28 cellular contexts compared by ENCODE assay signal in the genomic region with DNA sequence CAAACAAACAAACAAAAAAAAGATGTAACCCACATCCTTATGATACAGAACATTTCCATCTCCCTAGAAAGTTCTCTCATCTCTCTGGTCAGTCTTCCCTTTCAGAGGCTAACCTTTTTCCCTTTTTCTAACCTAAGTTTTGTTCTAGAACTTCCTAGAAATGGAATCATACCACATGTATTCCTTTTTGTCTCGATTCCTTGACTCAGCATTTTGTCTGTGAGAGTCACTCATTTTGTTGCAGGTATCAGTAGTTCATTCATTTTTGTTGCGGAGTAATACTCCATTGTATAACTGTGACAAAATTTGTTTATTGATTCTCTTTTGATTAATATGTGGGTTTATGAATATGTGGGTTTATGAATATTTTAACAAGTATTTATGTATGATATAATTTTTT.
"Had no signal": no experiment of that assay in that cellular context is flagged by ENCODE, and none has a peak within 500 bp of the region (broad histone marks: within the 10 kb centered on the region; RNA-seq: fewer than 3 reads in every experiment).

No MANE protein-coding gene starts in this region.

- H3K4me1 ChIP-seq: neural progenitor cell, parathyroid adenoma, psoas muscle, spleen, suprapubic skin, testis, transverse colon, upper lobe of right lung, uterus had no signal

- H3K9me3 ChIP-seq: ovary, psoas muscle, spleen, suprapubic skin, testis, tibial artery, transverse colon, upper lobe of right lung, uterus had no signal

- H2AFZ ChIP-seq: neural progenitor cell, parathyroid adenoma had no signal

- H3K4me3 ChIP-seq: neural progenitor cell, ovary, psoas muscle, skin epidermis, smooth muscle cell, spleen, suprapubic skin, testis, tibial artery, transverse colon, upper lobe of right lung, uterus had no signal

- DNase-seq: natural killer cell; occipital lobe; ovary; posterior cingulate gyrus; psoas muscle; right cardiac atrium; spleen; stimulated activated CD4-positive, alpha-beta T cell treated with anti-CD3 and anti-CD28 coated beads, Interleukin-12 subunit alpha, Interleukin-12 subunit beta, amount 100 ng/mL, for 4 hours; stimulated activated CD4-positive, alpha-beta T cell treated with anti-CD3 and anti-CD28 coated beads, Interleukin-1b, Interleukin-23, amount 100 ng/mL, for 48 hours; stimulated activated CD4-positive, alpha-beta T cell treated with anti-CD3 and anti-CD28 coated beads, Interleukin-4, amount 100 ng/mL, for 1 hour; stimulated activated CD4-positive, alpha-beta T cell treated with anti-CD3 and anti-CD28 coated beads, Interleukin-4, amount 100 ng/mL, for 4 hours; stimulated activated CD8-positive, alpha-beta memory T cell treated with anti-CD3 and anti-CD28 coated beads, Interleukin-4, amount 100 ng/mL, for 48 hours; stimulated activated naive CD4-positive, alpha-beta T cell; stimulated activated naive CD8-positive, alpha-beta T cell treated with anti-CD3 and anti-CD28 coated beads, Interleukin-15, amount 100 ng/mL, for 72 hours; stimulated activated naive CD8-positive, alpha-beta T cell treated with anti-CD3 and anti-CD28 coated beads, Interleukin-15, Interleukin-2, amounts not matched to agents 100 U/mL and 50 U/mL, for 24 hours; substantia nigra; testis; tibial artery; transverse colon; upper lobe of right lung; uterus had no signal

- ATAC-seq: natural killer cell; psoas muscle; right cardiac atrium; sciatic nerve; stimulated activated memory B cell treated with anti-CD40 and anti-IgM and Interleukin-4, amounts not matched to agents 10 μg/mL and 1 μg/mL and 100 μg/mL, for 72 hours; stimulated activated naive CD8-positive, alpha-beta T cell treated with anti-CD3 and anti-CD28 coated beads, Interleukin-15, amount 100 ng/mL, for 72 hours; stimulated activated naive CD8-positive, alpha-beta T cell treated with anti-CD3 and anti-CD28 coated beads, Interleukin-15, Interleukin-2, amounts not matched to agents 100 U/mL and 50 U/mL, for 24 hours; upper lobe of right lung had no signal

- H3K36me3 ChIP-seq: neural progenitor cell, ovary, spleen, suprapubic skin, tibial artery, transverse colon, upper lobe of right lung, uterus had no signal

- H3K4me2 ChIP-seq: neural progenitor cell, smooth muscle cell had no signal

- H3K27ac ChIP-seq: neural progenitor cell, ovary, parathyroid adenoma, psoas muscle, skin epidermis, spleen, suprapubic skin, testis, tibial artery, transverse colon, upper lobe of right lung, uterus had no signal

- H3K27me3 ChIP-seq: ovary, spleen, suprapubic skin, testis, tibial artery, transverse colon, upper lobe of right lung, uterus had no signal

- H3K9ac ChIP-seq: neural progenitor cell, parathyroid adenoma had no signal
